8 cellular contexts compared by ENCODE assay signal in genomic region chr20:52975024-52975732, GRCh38. TPM values are rescaled to one million over a fixed set of nuclear protein-coding genes. Genes with fewer than 3 reads are reported as not detected.
DNase-seq lines count a peak whose midpoint lies in the region; ATAC-seq and TF ChIP-seq lines count a peak whose summit lies in the region.
"Had no signal": no experiment of that assay in that cellular context is flagged by ENCODE, and none has a peak within 500 bp of the region (broad histone marks: within the 10 kb centered on the region; RNA-seq: fewer than 3 reads in every experiment).

No MANE protein-coding gene starts in this region.

- H3K36me3 ChIP-seq in gastroesophageal sphincter = no peaks in the 10 kb centered on the region

- H3K27ac ChIP-seq in gastroesophageal sphincter = peak overlapping the region in 3 of 4 donors; percentile 9 to 80 (median 75)

- ATAC-seq in gastroesophageal sphincter (no peak), HG03521 (IDR thresholded peaks at IDR 0.05; ENCODE audit: unreplicated experiment) (no peak)

- WGBS in gastroesophageal sphincter (ENCODE audit: low coverage in 1 of 2), 2 donors = 38 to 57% methylated on average over 8 to 11 of the region's 11 CpGs

- DNase-seq in NCI-H146 treated with DMSO at 0.1 percent for 48 hours (lab: John Stamatoyannopoulos, UW; ENCODE audit: unreplicated experiment) = peak; percentile 77
- peak; percentile 39 to 67 for DNase-seq in activated CD4-positive, alpha-beta T cell treated with anti-CD3 and anti-CD28 coated beads for 4 hours
- DNase-seq in stimulated activated CD4-positive, alpha-beta T cell treated with anti-CD3 and anti-CD28 coated beads, TNF-alpha, amount 100 ng/mL, for 24 hours (ENCODE audit: low read depth in 3 of 3) = peak in 2 of 3 experiments; percentile 20 to 31
- DNase-seq in ureter (ENCODE audit: low spot score) = no peak
- DNase-seq in AML-193 (lab: John Stamatoyannopoulos, UW) = no peak
- DNase-seq: NCI-H2227 treated with DMSO at 0.1 percent for 48 hours had no signal

- no peak for TF ChIP-seq POLR2A in gastroesophageal sphincter (IDR thresholded peaks at IDR 0.05)

- no peaks in the 10 kb centered on the region for H3K9me3 ChIP-seq in gastroesophageal sphincter

- no peak for TF ChIP-seq EP300 in gastroesophageal sphincter (IDR thresholded peaks at IDR 0.05)

- peaks cover 0 to 12% (median 0%) of the 10 kb centered on the region in 3 donors for H3K4me1 ChIP-seq in gastroesophageal sphincter

- H3K4me3 ChIP-seq in gastroesophageal sphincter = peak overlapping the region; percentile 28 to 57

- TF ChIP-seq CTCF in gastroesophageal sphincter (IDR thresholded peaks at IDR 0.05) = no peak

- H3K27me3 ChIP-seq in gastroesophageal sphincter = peaks cover 38% of the 10 kb centered on the region

RNA-seq across cellular contexts. Expression of gene TSHZ2, which starts 3.0 kb away (rescaled TPM):
- total RNA-seq in gastroesophageal sphincter (10 to 100 TPM in 3 of 4 donors, 1 to 10 TPM in 1; 9.9 to 21.3 (median 12.2) TPM), ureter (23.3 TPM)

Comparison
In these comparisons a context has a peak if more than half of its experiments do, and no peak if none do; other contexts are left out.
1. DNase-seq: peak in NCI-H146 treated with DMSO at 0.1 percent for 48 hours (single experiment), activated CD4-positive, alpha-beta T cell treated with anti-CD3 and anti-CD28 coated beads for 4 hours (2 of 2) and stimulated activated CD4-positive, alpha-beta T cell treated with anti-CD3 and anti-CD28 coated beads, TNF-alpha, amount 100 ng/mL, for 24 hours (2 of 3); none in ureter (single experiment) and AML-193 (0 of 2).